ENCODE assay signal across 27 cellular contexts in the genomic region with DNA sequence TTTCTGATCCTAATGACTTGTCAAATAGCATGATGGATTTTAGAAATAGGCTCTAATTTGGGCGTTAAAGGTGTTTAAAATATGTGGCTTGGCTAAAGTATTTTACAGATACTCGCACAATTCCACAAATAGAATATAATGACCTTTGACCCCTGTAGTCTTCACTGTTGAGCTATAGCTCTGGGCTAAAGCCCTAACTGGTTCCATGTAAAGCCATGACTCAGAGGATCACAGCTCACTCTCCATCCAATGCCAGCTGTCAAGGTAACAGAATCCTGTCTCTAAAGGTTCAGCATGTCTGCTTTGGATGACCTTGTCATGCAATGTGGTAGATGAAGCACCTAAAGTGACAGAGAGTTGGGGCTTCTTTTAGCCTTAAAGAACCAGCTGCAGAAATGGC. TPM values are rescaled to one million over a fixed set of nuclear protein-coding genes. Genes with fewer than 3 reads are reported as not detected.
"Had no signal": no experiment of that assay in that cellular context is flagged by ENCODE, and none has a peak within 500 bp of the region (broad histone marks: within the 10 kb centered on the region; RNA-seq: fewer than 3 reads in every experiment).

No MANE protein-coding gene starts in this region.

- H3K4me2 ChIP-seq: smooth muscle cell had no signal

- H3K9me3 ChIP-seq: lower lobe of right lung, sigmoid colon, stomach, suprapubic skin, tibial nerve had no signal

- ATAC-seq: activated naive CD8-positive, alpha-beta T cell treated with anti-CD3 and anti-CD28 coated beads, Interleukin-2, amount 50 U/mL, for 24 hours; left lobe of liver; lower lobe of right lung; naive thymus-derived CD4-positive, alpha-beta T cell; stimulated activated memory B cell treated with anti-CD40 and anti-IgM and Interleukin-4, amounts not matched to agents 10 μg/mL and 1 μg/mL and 100 μg/mL, for 72 hours had no signal

- H3K4me3 Mint-ChIP-seq: activated CD4-positive, alpha-beta memory T cell treated with anti-CD3 and anti-CD28 coated beads for 36 hours; activated naive CD4-positive, alpha-beta T cell treated with anti-CD3 and anti-CD28 coated beads, Interleukin-2, amount 10 ng/mL, durations not matched to agents 7 days and 5 days; activated naive CD8-positive, alpha-beta T cell treated with anti-CD3 and anti-CD28 coated beads, Interleukin-2, amount 50 U/mL, for 24 hours; naive thymus-derived CD4-positive, alpha-beta T cell; neural crest cell; stimulated activated memory B cell treated with anti-CD40 and anti-IgM and Interleukin-4, amounts not matched to agents 10 μg/mL and 1 μg/mL and 100 μg/mL, for 72 hours had no signal

- H3K36me3 Mint-ChIP-seq: activated CD4-positive, alpha-beta memory T cell treated with anti-CD3 and anti-CD28 coated beads for 36 hours; activated naive CD4-positive, alpha-beta T cell treated with anti-CD3 and anti-CD28 coated beads, Interleukin-2, amount 10 ng/mL, durations not matched to agents 7 days and 5 days; naive thymus-derived CD4-positive, alpha-beta T cell; stimulated activated memory B cell treated with anti-CD40 and anti-IgM and Interleukin-4, amounts not matched to agents 10 μg/mL and 1 μg/mL and 100 μg/mL, for 72 hours had no signal

- DNase-seq: activated CD4-positive, alpha-beta memory T cell treated with anti-CD3 and anti-CD28 coated beads for 36 hours; activated CD4-positive, alpha-beta T cell treated with anti-CD3 and anti-CD28 coated beads for 48 hours; activated effector memory CD4-positive, alpha-beta T cell treated with anti-CD3 and anti-CD28 coated beads, Interleukin-2, amount 50 U/mL, for 16 hours; activated naive CD4-positive, alpha-beta T cell treated with anti-CD3 and anti-CD28 coated beads, Interleukin-2, amount 10 ng/mL, durations not matched to agents 7 days and 5 days; activated naive CD8-positive, alpha-beta T cell treated with anti-CD3 and anti-CD28 coated beads, Interleukin-2, amount 50 U/mL, for 24 hours; foreskin fibroblast; kidney; lower lobe of right lung; mesendoderm; naive thymus-derived CD4-positive, alpha-beta T cell; posterior cingulate gyrus; sigmoid colon; stimulated activated CD4-positive, alpha-beta T cell treated with anti-CD3 and anti-CD28 coated beads, Interleukin-15, amount 100 ng/mL, for 24 hours; stomach had no signal

- H3K27ac ChIP-seq: cardiac muscle cell, lower lobe of right lung, sigmoid colon, stomach, suprapubic skin, tibial nerve had no signal

- H3K27ac Mint-ChIP-seq: activated CD4-positive, alpha-beta memory T cell treated with anti-CD3 and anti-CD28 coated beads for 36 hours; activated naive CD4-positive, alpha-beta T cell treated with anti-CD3 and anti-CD28 coated beads, Interleukin-2, amount 10 ng/mL, durations not matched to agents 7 days and 5 days; activated naive CD8-positive, alpha-beta T cell treated with anti-CD3 and anti-CD28 coated beads, Interleukin-2, amount 50 U/mL, for 24 hours; naive thymus-derived CD4-positive, alpha-beta T cell; stimulated activated memory B cell treated with anti-CD40 and anti-IgM and Interleukin-4, amounts not matched to agents 10 μg/mL and 1 μg/mL and 100 μg/mL, for 72 hours had no signal

- H3K27me3 Mint-ChIP-seq: activated naive CD8-positive, alpha-beta T cell treated with anti-CD3 and anti-CD28 coated beads, Interleukin-2, amount 50 U/mL, for 24 hours; stimulated activated memory B cell treated with anti-CD40 and anti-IgM and Interleukin-4, amounts not matched to agents 10 μg/mL and 1 μg/mL and 100 μg/mL, for 72 hours had no signal

- H3K27me3 ChIP-seq: cardiac muscle cell, sigmoid colon, stomach, suprapubic skin, tibial nerve had no signal

- H3K4me3 ChIP-seq: cardiac muscle cell, lower lobe of right lung, sigmoid colon, smooth muscle cell, stomach, suprapubic skin, tibial nerve had no signal

- H3K4me1 ChIP-seq: lower lobe of right lung, sigmoid colon, stomach, suprapubic skin, tibial nerve had no signal

- H3K36me3 ChIP-seq: cardiac muscle cell, lower lobe of right lung, sigmoid colon, stomach, suprapubic skin, tibial nerve had no signal

- FAIRE-seq: kidney, urothelium cell line had no signal

- H3K9me3 Mint-ChIP-seq: activated CD4-positive, alpha-beta memory T cell treated with anti-CD3 and anti-CD28 coated beads for 36 hours; activated naive CD4-positive, alpha-beta T cell treated with anti-CD3 and anti-CD28 coated beads, Interleukin-2, amount 10 ng/mL, durations not matched to agents 7 days and 5 days; activated naive CD8-positive, alpha-beta T cell treated with anti-CD3 and anti-CD28 coated beads, Interleukin-2, amount 50 U/mL, for 24 hours; neural crest cell; stimulated activated memory B cell treated with anti-CD40 and anti-IgM and Interleukin-4, amounts not matched to agents 10 μg/mL and 1 μg/mL and 100 μg/mL, for 72 hours had no signal

RNA-seq across cellular contexts. Expression of a gene that starts 42.5 kb away (rescaled TPM):
- total RNA-seq: cardiac muscle cell, chondrocyte, epithelial cell of proximal tubule, fibroblast of lung, glomerular endothelial cell, neural crest cell, renal cortical epithelial cell, smooth muscle cell had no signal
- polyA plus RNA-seq: cardiac muscle cell, fibroblast of lung, smooth muscle cell had no signal
